In genomic region chr19:58475714-58476497, GRCh38 we compare ENCODE assay signal across 8 cellular contexts. TPM values are rescaled to one million over a fixed set of nuclear protein-coding genes. Genes with fewer than 3 reads are reported as not detected.
A peak's percentile ranks its signal among the peaks of the same experiment; 100 is the strongest.
DNase-seq lines count a peak whose midpoint lies in the region; ATAC-seq lines count a peak whose summit lies in the region.

TSS of gene ZNF446 (plus strand) at chr19:58476352. CDS start at chr19:58477219, 867 bp downstream.

- peak within 1 kb of the TSS; percentile 77 for H3K9ac ChIP-seq in endocrine pancreas (ENCODE audit: control insufficient read depth, insufficient read depth, low read length)
- H3K9ac ChIP-seq in mesenchymal stem cell (ENCODE audit: low read length): peak within 1 kb of the TSS; percentile 97

- peak within 1 kb of the TSS; percentile 82 to 91 for H2BK12ac ChIP-seq in mesenchymal stem cell (ENCODE audit: low read length in 2 of 2)

- peaks cover 3% of the 10 kb centered on the region for H3K36me3 ChIP-seq in endocrine pancreas (ENCODE audit: control insufficient read depth, insufficient read depth, low read length)
- peaks cover 49 to 60% of the 10 kb centered on the region in 2 experiments for H3K36me3 ChIP-seq in mesenchymal stem cell (ENCODE audit: control insufficient read depth in 1 of 2, insufficient read depth in 2 of 2, low read depth in 1 of 2, low read length in 2 of 2)

- DNase-seq in Caki2 (ENCODE audit: low read depth) (peak; percentile 98), HUDEP-2 (lab: John Stamatoyannopoulos, UW; ENCODE audit: unreplicated experiment in 76 of 76) (peak; percentile 67 to 99 (median 96)), NOMO-1 treated with dmso at 0.1 percent for 144 hours (lab: John Stamatoyannopoulos, UW; ENCODE audit: unreplicated experiment) (peak; percentile 97), mesenchymal stem cell (peak; percentile 98)
- peak; percentile 91 for DNase-seq in activated CD8-positive, alpha-beta memory T cell treated with anti-CD3 and anti-CD28 coated beads, Interleukin-2, amount 50 U/mL, for 1 hour (ENCODE audit: extremely low read depth)
- peak; percentile 92 for DNase-seq in stimulated activated CD8-positive, alpha-beta memory T cell treated with anti-CD3 and anti-CD28 coated beads, Interleukin-12 subunit alpha, Interleukin-12 subunit beta, amount 100 ng/mL, for 24 hours (ENCODE audit: extremely low read depth)

- peaks cover 25% of the 10 kb centered on the region for H3K79me1 ChIP-seq in mesenchymal stem cell (replicated peaks; ENCODE audit: low read length, poor library complexity, severe bottlenecking)

- peak within 1 kb of the TSS; percentile 58 to 94 for H3K4ac ChIP-seq in mesenchymal stem cell (ENCODE audit: low read depth in 1 of 2, low read length in 2 of 2)

- H2BK5ac ChIP-seq in mesenchymal stem cell (ENCODE audit: low read depth, low read length, poor library complexity, severe bottlenecking): peak within 1 kb of the TSS; percentile 36

- peak; percentile 78 for ATAC-seq in GM21390 (IDR thresholded peaks at IDR 0.05; ENCODE audit: unreplicated experiment)

- peak within 1 kb of the TSS in 1 of 2 experiments; percentile 76 for H3K14ac ChIP-seq in mesenchymal stem cell (ENCODE audit: low read length in 2 of 2)

- peak within 1 kb of the TSS; percentile 69 for H2AK5ac ChIP-seq in mesenchymal stem cell (ENCODE audit: low read length, severe bottlenecking)

- in situ Hi-C loops in Caki2 (cut with HindIII; ENCODE audit: low pct_unique_long_range_greater_than_20kb, low sequenced_read_pairs): no loop called here

- H2BK15ac ChIP-seq in mesenchymal stem cell (ENCODE audit: low read depth, poor library complexity, severe bottlenecking): peak within 1 kb of the TSS; percentile 50

- H3K23ac ChIP-seq in mesenchymal stem cell (ENCODE audit: low read length in 2 of 2): no peak within 1 kb of the TSS

- H2BK120ac ChIP-seq in mesenchymal stem cell (ENCODE audit: low read depth, low read length): peak within 1 kb of the TSS; percentile 59

- H3K18ac ChIP-seq in mesenchymal stem cell (ENCODE audit: low read depth in 1 of 2, low read length in 2 of 2): peak within 1 kb of the TSS; percentile 44 to 96

- peak within 1 kb of the TSS; percentile 70 for H2AFZ ChIP-seq in mesenchymal stem cell (ENCODE audit: low read depth, low read length)

- H3K9me3 ChIP-seq in endocrine pancreas (ENCODE audit: control insufficient read depth, low read length) (no peaks in the 10 kb centered on the region), mesenchymal stem cell (ENCODE audit: control insufficient read depth, low read length) (no peaks in the 10 kb centered on the region)

- H3K27ac ChIP-seq in mesenchymal stem cell (ENCODE audit: low read length, poor library complexity, severe bottlenecking): peak within 1 kb of the TSS; percentile 93

- H3K27me3 ChIP-seq in endocrine pancreas (ENCODE audit: control insufficient read depth, insufficient read depth, low read length) (no peaks in the 10 kb centered on the region), mesenchymal stem cell (ENCODE audit: control insufficient read depth in 1 of 2, insufficient read depth in 1 of 2, low read length in 2 of 2) (no peaks in the 10 kb centered on the region)

- peak within 1 kb of the TSS; percentile 83 for H3K4me2 ChIP-seq in mesenchymal stem cell (ENCODE audit: low read length, poor library complexity, severe bottlenecking)

- peak within 1 kb of the TSS; percentile 99 for H4K8ac ChIP-seq in mesenchymal stem cell (ENCODE audit: low read length)

- WGBS in mesenchymal stem cell: under 1% methylated on average over 58 of the region's 64 CpGs

- H3K4me1 ChIP-seq in endocrine pancreas (ENCODE audit: control insufficient read depth, insufficient read depth, low read length) (no peaks in the 10 kb centered on the region), mesenchymal stem cell (ENCODE audit: control insufficient read depth, insufficient read depth, low read depth, low read length) (peaks cover 30% of the 10 kb centered on the region)

- peak within 1 kb of the TSS; percentile 54 for H3K4me3 ChIP-seq in endocrine pancreas (ENCODE audit: control insufficient read depth, insufficient read depth, low read length)
- peak within 1 kb of the TSS; percentile 60 to 91 for H3K4me3 ChIP-seq in mesenchymal stem cell (ENCODE audit: insufficient read depth in 1 of 2, low read depth in 1 of 2, low read length in 2 of 2)

- peak within 1 kb of the TSS; percentile 81 for H4K91ac ChIP-seq in mesenchymal stem cell (ENCODE audit: low read length)

RNA-seq across cellular contexts. Expression of gene ZNF446, which starts in this region (rescaled TPM):
- total RNA-seq in Caki2 (2014; rRNA removed; shearing (Covaris generic); ENCODE audit: low replicate concordance): 19.2 and 23.1 TPM in 2 replicates
- 5.0 TPM for polyA plus RNA-seq in mesenchymal stem cell (2013, experiment 1 of 2)
- 5.1 TPM for polyA plus RNA-seq in mesenchymal stem cell (2013, experiment 2 of 2)

Comparison
In these comparisons a context has a peak if more than half of its experiments do, and no peak if none do; other contexts are left out.
1. Peak in every context shown above with its lines: DNase-seq, ATAC-seq, H3K4me3 ChIP-seq and H3K27ac ChIP-seq.